16 cellular contexts compared by ENCODE assay signal in the genomic region with DNA sequence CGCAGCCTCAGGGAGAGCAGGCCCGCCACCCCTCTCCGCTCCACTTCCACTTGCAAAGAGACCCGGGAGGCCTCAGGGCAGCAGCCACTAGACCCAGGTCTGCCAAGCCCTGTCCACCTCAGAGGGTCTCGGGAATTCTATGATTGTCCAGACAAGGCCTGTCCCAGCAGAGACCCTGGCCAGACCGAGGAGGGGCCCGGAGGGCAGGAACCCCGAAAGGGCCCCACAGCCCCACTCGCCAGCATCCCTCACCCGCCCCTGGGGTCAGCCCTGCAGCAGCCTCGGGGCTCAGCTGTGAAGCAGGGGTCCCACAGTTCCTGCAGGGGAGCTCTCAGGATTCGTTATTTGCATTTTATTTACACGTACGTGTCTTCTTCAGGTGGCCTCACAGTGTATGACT.
"Had no signal": no experiment of that assay in that cellular context is flagged by ENCODE, and none has a peak within 500 bp of the region (broad histone marks: within the 10 kb centered on the region; RNA-seq: fewer than 3 reads in every experiment).

No MANE protein-coding gene starts in this region.

- H3K36me3 Mint-ChIP-seq: activated naive CD8-positive, alpha-beta T cell had no signal

- H3K27ac Mint-ChIP-seq: activated naive CD8-positive, alpha-beta T cell; nephron; T-helper 2 cell treated with Interferon-gamma antibody and Interleukin-4, amounts not matched to agents 5 μg/mL and 100 μg/mL, for 36 hours had no signal

- H3K9me3 Mint-ChIP-seq: activated T-cell treated with anti-CD3 and anti-CD28 coated beads, Interleukin-2, amount 50 U/mL, for 4 hours; nephron had no signal

- H3K4me1 ChIP-seq: esophagus muscularis mucosa, SJSA1, tibial artery had no signal

- H3K9me3 ChIP-seq: esophagus muscularis mucosa, tibial artery had no signal

- H3K27me3 ChIP-seq: hepatocyte, SJSA1, tibial artery had no signal

- DNase-seq: activated CD4-positive, alpha-beta T cell treated with anti-CD3 and anti-CD28 coated beads, Interleukin-2, amount 50 U/mL, for 1 hour; activated CD4-positive, CD25-positive, alpha-beta regulatory T cell; activated effector memory CD4-positive, alpha-beta T cell treated with anti-CD3 and anti-CD28 coated beads, Interleukin-2, amount 50 U/mL, for 16 hours; activated T-cell treated with anti-CD3 and anti-CD28 coated beads, Interleukin-2, amount 50 U/mL, for 4 hours; amniotic stem cell; caudate nucleus; stimulated activated CD4-positive, alpha-beta T cell treated with anti-CD3 and anti-CD28 coated beads, Interleukin-2, amount 100 ng/mL, for 24 hours; SW 1271 had no signal

- H3K4me3 Mint-ChIP-seq: activated naive CD8-positive, alpha-beta T cell; activated T-cell treated with anti-CD3 and anti-CD28 coated beads, Interleukin-2, amount 50 U/mL, for 4 hours; nephron; T-helper 2 cell treated with Interferon-gamma antibody and Interleukin-4, amounts not matched to agents 5 μg/mL and 100 μg/mL, for 36 hours had no signal

- ATAC-seq: activated T-cell treated with anti-CD3 and anti-CD28 coated beads, Interleukin-2, amount 50 U/mL, for 4 hours; sciatic nerve had no signal

- H3K4me3 ChIP-seq: esophagus muscularis mucosa, hepatocyte, SJSA1, tibial artery had no signal

- H3K27ac ChIP-seq: esophagus muscularis mucosa, hepatocyte, SJSA1, tibial artery had no signal

- H3K36me3 ChIP-seq: esophagus muscularis mucosa, SJSA1, tibial artery had no signal
